Comparison of ENCODE assay signal across 22 cellular contexts in the genomic region with DNA sequence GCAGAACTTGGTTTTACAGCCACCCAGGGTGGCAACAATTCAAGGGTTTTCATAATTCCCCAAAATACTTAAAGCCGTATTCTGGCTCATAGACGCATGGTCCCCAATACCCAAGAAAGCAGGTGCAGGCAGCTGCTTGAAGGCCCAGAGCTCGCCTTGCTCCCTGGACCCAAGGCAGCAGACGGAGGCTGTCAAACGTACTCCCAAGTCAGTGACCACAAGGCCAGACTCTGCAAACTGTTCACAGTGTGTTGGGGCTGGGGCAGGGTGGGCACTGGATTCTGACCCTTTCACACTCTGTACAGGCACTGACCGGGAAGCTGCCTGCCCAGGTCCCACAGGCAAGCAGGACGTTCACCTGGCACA. TPM values are rescaled to one million over a fixed set of nuclear protein-coding genes. Genes with fewer than 3 reads are reported as not detected.
A peak's percentile ranks its signal among the peaks of the same experiment; 100 is the strongest.
DNase-seq lines count a peak whose midpoint lies in the region; TF ChIP-seq lines count a peak whose summit lies in the region.
"Had no signal": no experiment of that assay in that cellular context is flagged by ENCODE, and none has a peak within 500 bp of the region (broad histone marks: within the 10 kb centered on the region; RNA-seq: fewer than 3 reads in every experiment).

No MANE protein-coding gene starts in this region.

- H3K9me2 ChIP-seq in MM.1S (replicated peaks; ENCODE audit: insufficient read depth, low read length), result no peaks in the 10 kb centered on the region

- peaks cover 99% of the 10 kb centered on the region for H3K79me2 ChIP-seq in MM.1S (ENCODE audit: low read length)

- peak overlapping the region; percentile 55 for H3K4me2 ChIP-seq in BLaER1
- peak overlapping the region; percentile 66; the same call in 1 of the 2 replicates for H3K4me2 ChIP-seq in MM.1S (ENCODE audit: low read depth, low read length)
- H3K4me2 ChIP-seq: A549 had no signal

- H2AFZ ChIP-seq in MM.1S (ENCODE audit: low read length), result no peak overlapping the region
- H2AFZ ChIP-seq: GM23248 had no signal

- H3K36me3 ChIP-seq in BLaER1, result peaks cover 29% of the 10 kb centered on the region
- peaks cover 2% of the 10 kb centered on the region; the same call in 1 of the 2 replicates for H3K36me3 ChIP-seq in MM.1S (replicated peaks; ENCODE audit: insufficient read depth, low read length)
- H3K36me3 ChIP-seq in duodenal mucosa (ENCODE audit: control insufficient read depth in 1 of 2, insufficient read depth in 2 of 2, low read length in 2 of 2), result peaks cover 12 to 29% of the 10 kb centered on the region in 2 donors
- H3K36me3 ChIP-seq in BE2C, result peaks cover 4% of the 10 kb centered on the region

- no peak overlapping the region for H3K27ac Mint-ChIP-seq in CD14-positive monocyte
- H3K27ac Mint-ChIP-seq: B cell; CD4-positive, alpha-beta T cell had no signal

- peaks cover 28 to 42% of the 10 kb centered on the region in 2 donors for H3K36me3 Mint-ChIP-seq in CD14-positive monocyte

- peaks cover 5 to 13% (median 9%) of the 10 kb centered on the region in 7 donors for H3K9me3 Mint-ChIP-seq in CD14-positive monocyte
- H3K9me3 Mint-ChIP-seq: CD4-positive, alpha-beta T cell had no signal

- H3K27me3 Mint-ChIP-seq in CD14-positive monocyte (ENCODE audit: low read depth in 3 of 3), result peaks cover 0 to 2% (median 1%) of the 10 kb centered on the region in 3 donors
- H3K27me3 Mint-ChIP-seq: B cell; CD4-positive, alpha-beta T cell had no signal

- H3K27ac ChIP-seq in BLaER1 (no peak overlapping the region; the same call in 1 of the 2 replicates), MM.1S (ENCODE audit: low read length) (peak overlapping the region; percentile 78; the same call in 1 of the 2 replicates), duodenal mucosa (ENCODE audit: low read depth, low read length) (peak overlapping the region; percentile 49), temporal lobe (ENCODE audit: low read depth, low read length) (peak overlapping the region; percentile 75)
- H3K27ac ChIP-seq: A549, SJSA1 had no signal

- peaks cover 12% of the 10 kb centered on the region for H3K9me3 ChIP-seq in BLaER1
- no peaks in the 10 kb centered on the region for H3K9me3 ChIP-seq in MM.1S (replicated peaks; ENCODE audit: insufficient read depth, low read length)
- peaks cover 2 to 5% of the 10 kb centered on the region in 2 donors for H3K9me3 ChIP-seq in duodenal mucosa (ENCODE audit: control insufficient read depth in 1 of 2, low read length in 2 of 2)
- H3K9me3 ChIP-seq in BE2C, result no peaks in the 10 kb centered on the region
- H3K9me3 ChIP-seq: A549, SJSA1 had no signal

- H4K20me1 ChIP-seq in BLaER1 (peaks cover 71% of the 10 kb centered on the region), MM.1S (ENCODE audit: insufficient read depth, low read length) (no peaks in the 10 kb centered on the region)

- no peak overlapping the region for H3K4me3 Mint-ChIP-seq in CD14-positive monocyte
- H3K4me3 Mint-ChIP-seq: B cell; CD4-positive, alpha-beta T cell; H9 had no signal

- intact Hi-C loops in CD14-positive monocyte (cut with micrococcal nuclease), result no loop called here

- H3K4me3 ChIP-seq in BLaER1, result no peak overlapping the region
- no peak overlapping the region for H3K4me3 ChIP-seq in MM.1S (ENCODE audit: low read length)
- no peak overlapping the region for H3K4me3 ChIP-seq in duodenal mucosa (ENCODE audit: low read depth in 1 of 2, low read length in 2 of 2)
- no peak overlapping the region for H3K4me3 ChIP-seq in BE2C (ENCODE audit: low read depth, low read length)
- H3K4me3 ChIP-seq: A549, GM23248, SJSA1 had no signal

- H3K9ac ChIP-seq in BLaER1, result no peak overlapping the region
- no peak overlapping the region for H3K9ac ChIP-seq in MM.1S (ENCODE audit: low read length)
- no peak overlapping the region for H3K9ac ChIP-seq in duodenal mucosa (ENCODE audit: low read depth in 1 of 2, low read length in 2 of 2)
- H3K9ac ChIP-seq: GM23248 had no signal

- TF ChIP-seq CTCF in MM.1S (IDR thresholded peaks at IDR 0.05; ENCODE audit: low read length), result no peak
- no peak for TF ChIP-seq CTCF in BE2C (IDR thresholded peaks at IDR 0.05; ENCODE audit: low read depth, low read length)
- TF ChIP-seq CTCF in CD14-positive monocyte (IDR thresholded peaks at IDR 0.05), result no peak

- H3K27me3 ChIP-seq in BLaER1 (no peaks in the 10 kb centered on the region), MM.1S (replicated peaks; ENCODE audit: insufficient read depth, low read length) (no peaks in the 10 kb centered on the region), duodenal mucosa (ENCODE audit: control insufficient read depth in 1 of 2, insufficient read depth in 2 of 2, low read length in 2 of 2) (no peaks in the 10 kb centered on the region), BE2C (no peaks in the 10 kb centered on the region)
- H3K27me3 ChIP-seq: SJSA1 had no signal

- H3K4me1 ChIP-seq in BLaER1 (peaks cover 64% of the 10 kb centered on the region), MM.1S (ENCODE audit: low read length) (peaks cover 58% of the 10 kb centered on the region), duodenal mucosa (ENCODE audit: control insufficient read depth in 1 of 2, insufficient read depth in 2 of 2, low read length in 2 of 2) (peaks cover 16 to 17% of the 10 kb centered on the region in 2 donors), BE2C (no peaks in the 10 kb centered on the region)
- H3K4me1 ChIP-seq: A549, SJSA1 had no signal

- H3F3A ChIP-seq in MM.1S (ENCODE audit: insufficient read depth, low read length), result peaks cover 23% of the 10 kb centered on the region

- DNase-seq in MM.1S, result no peak
- no peak for DNase-seq in BE2C
- no peak for DNase-seq in CD14-positive monocyte (ENCODE audit: low spot score)
- no peak for DNase-seq in GM19240 (ENCODE audit: insufficient read length, low spot score)
- DNase-seq: CD4-positive, alpha-beta T cell; H9; KBM-7; NCI-H1105 treated with DMSO at 0.1 percent for 48 hours; NCI-H146; NCI-H1930; NCI-H2107; NCI-H748 treated with DMSO at 0.1 percent for 48 hours; NK-92 treated with Interleukin-12 subunit alpha and Interleukin-12 subunit beta, amount 100 ng/mL, for 24 hours; PC-3; Right ventricle myocardium superior had no signal

- H3K4me1 Mint-ChIP-seq in CD14-positive monocyte, result peaks cover 11% of the 10 kb centered on the region

RNA-seq across cellular contexts. Expression of gene TMEM184B, which starts 21.5 kb away (rescaled TPM):
- 9.3 TPM for total RNA-seq in temporal lobe
- 51.4 TPM for polyA plus RNA-seq in BE2C (2012; ENCODE audit: insufficient read depth, insufficient read length, low read depth)
- 10 to 100 TPM in 1 of 2 donors, 1 to 10 TPM in 1; 7.4 to 10.6 TPM for polyA plus RNA-seq in CD14-positive monocyte

RNA-seq across cellular contexts. Expression of gene MAFF, which starts 49.5 kb away (rescaled TPM):
- total RNA-seq in temporal lobe, result 2.0 TPM
- polyA plus RNA-seq in BE2C (2012; ENCODE audit: insufficient read depth, insufficient read length, low read depth), result 13.4 TPM
- polyA plus RNA-seq in CD14-positive monocyte, result 1 to 10 TPM; 1.5 to 2.0 TPM
